In genomic region chr4:88458091-88458740, GRCh38 we compare ENCODE assay signal across 9 cellular contexts. TPM values are rescaled to one million over a fixed set of nuclear protein-coding genes. Genes with fewer than 3 reads are reported as not detected.
DNase-seq lines count a peak whose midpoint lies in the region; ATAC-seq and TF ChIP-seq lines count a peak whose summit lies in the region.
"Had no signal": no experiment of that assay in that cellular context is flagged by ENCODE, and none has a peak within 500 bp of the region (broad histone marks: within the 10 kb centered on the region; RNA-seq: fewer than 3 reads in every experiment).

No MANE protein-coding gene starts in this region.

- CTCF ChIA-PET in activated naive CD4-positive, alpha-beta T cell treated with anti-CD3 and anti-CD28 coated beads, Interleukin-2, amount 10 ng/mL, durations not matched to agents 7 days and 5 days (lab: Charles Lee): interaction anchor here (0.8 kb wide), 1 partner anchor 13 kb away, joined by 3 read pairs; no protein-coding TSS in a partner anchor

- peaks cover 2% of the 10 kb centered on the region for H3K9me3 Mint-ChIP-seq in activated naive CD4-positive, alpha-beta T cell treated with anti-CD3 and anti-CD28 coated beads, Interleukin-2, amount 10 ng/mL, durations not matched to agents 7 days and 5 days
- peaks cover 0 to 6% of the 10 kb centered on the region in 2 donors for H3K9me3 Mint-ChIP-seq in activated naive CD4-positive, alpha-beta T cell treated with anti-CD3 and anti-CD28 coated beads, Interleukin-2, amount 50 U/mL, for 72 hours
- H3K9me3 Mint-ChIP-seq in activated T-helper 2 cell treated with anti-CD3 and anti-CD28 coated beads, Interferon-gamma antibody, Interleukin-2, Interleukin-4, amounts not matched to agents 10 μg/mL and 5 μg/mL and 100 μg/mL, durations not matched to agents 14 hours and 24 hours and 36 hours: peaks cover 4% of the 10 kb centered on the region

- peak overlapping the region; percentile 99 for H3K4me3 Mint-ChIP-seq in activated naive CD4-positive, alpha-beta T cell treated with anti-CD3 and anti-CD28 coated beads, Interleukin-2, amount 10 ng/mL, durations not matched to agents 7 days and 5 days
- peak overlapping the region; percentile 99 for H3K4me3 Mint-ChIP-seq in activated T-helper 2 cell treated with anti-CD3 and anti-CD28 coated beads, Interferon-gamma antibody, Interleukin-2, Interleukin-4, amounts not matched to agents 10 μg/mL and 5 μg/mL and 100 μg/mL, durations not matched to agents 14 hours and 24 hours and 36 hours (ENCODE audit: low read depth)

- H3K9me3 ChIP-seq in transverse colon: no peaks in the 10 kb centered on the region

- intact Hi-C loops in activated T-helper 2 cell treated with anti-CD3 and anti-CD28 coated beads, Interferon-gamma antibody, Interleukin-2, Interleukin-4, amounts not matched to agents 10 μg/mL and 5 μg/mL and 100 μg/mL, durations not matched to agents 14 hours and 24 hours and 36 hours (cut with micrococcal nuclease): loop anchor here (5.0 kb wide), 1 partner anchor 64 kb away; the partner anchor contains the start of gene PYURF
- intact Hi-C loops in transverse colon (cut with DNase I; ENCODE audit: low total_unique reads): loop anchor here (10.0 kb wide), 1 partner anchor 57 kb away; no protein-coding TSS in a partner anchor

- peaks cover 27% of the 10 kb centered on the region for H3K36me3 Mint-ChIP-seq in activated naive CD4-positive, alpha-beta T cell treated with anti-CD3 and anti-CD28 coated beads, Interleukin-2, amount 10 ng/mL, durations not matched to agents 7 days and 5 days
- H3K36me3 Mint-ChIP-seq in activated naive CD4-positive, alpha-beta T cell treated with anti-CD3 and anti-CD28 coated beads, Interleukin-2, amount 50 U/mL, for 72 hours: peaks cover 12 to 14% of the 10 kb centered on the region in 2 donors
- peaks cover 22% of the 10 kb centered on the region for H3K36me3 Mint-ChIP-seq in activated T-helper 2 cell treated with anti-CD3 and anti-CD28 coated beads, Interferon-gamma antibody, Interleukin-2, Interleukin-4, amounts not matched to agents 10 μg/mL and 5 μg/mL and 100 μg/mL, durations not matched to agents 14 hours and 24 hours and 36 hours (ENCODE audit: low read depth)

- TF ChIP-seq POLR2A in transverse colon (IDR thresholded peaks at IDR 0.05): no peak

- H3K4me3 ChIP-seq in transverse colon: peak overlapping the region in 2 of 4 donors; percentile 49 to 73

- WGBS in transverse colon (ENCODE audit: low coverage in 1 of 2), 2 donors: 43 to 50% methylated on average over 8 of the region's 8 CpGs

- DNase-seq in activated naive CD4-positive, alpha-beta T cell treated with anti-CD3 and anti-CD28 coated beads, Interleukin-2, amount 10 ng/mL, durations not matched to agents 7 days and 5 days: no peak
- no peak for DNase-seq in activated naive CD4-positive, alpha-beta T cell treated with anti-CD3 and anti-CD28 coated beads, Interleukin-2, amount 50 U/mL, for 72 hours (ENCODE audit: low spot score in 2 of 2)
- DNase-seq in activated T-helper 2 cell treated with anti-CD3 and anti-CD28 coated beads, Interferon-gamma antibody, Interleukin-2, Interleukin-4, amounts not matched to agents 10 μg/mL and 5 μg/mL and 100 μg/mL, durations not matched to agents 14 hours and 24 hours and 36 hours (ENCODE audit: low spot score): no peak
- DNase-seq in medulla oblongata (ENCODE audit: extremely low spot score) (peak; percentile 37), transverse colon (no peak), C1 segment of cervical spinal cord (lab: John Stamatoyannopoulos, UW) (no peak)
- DNase-seq: NCI-H1048 had no signal

- peaks cover 0 to 13% (median 8%) of the 10 kb centered on the region in 4 donors for H3K4me1 ChIP-seq in transverse colon

- TF ChIP-seq EP300 in transverse colon (IDR thresholded peaks at IDR 0.05; ENCODE audit: low read depth): no peak

- H3K36me3 ChIP-seq in transverse colon: peaks cover 0 to 9% (median 0%) of the 10 kb centered on the region in 4 donors

- in situ Hi-C loops in transverse colon (cut with MboI; ENCODE audit: low pct_ligation_motif_present in 1 of 4, low pct_unique_long_range_greater_than_20kb in 1 of 4, low sequenced_read_pairs in 3 of 4): no loop called here

- peak overlapping the region; percentile 82 for H3K27ac Mint-ChIP-seq in activated naive CD4-positive, alpha-beta T cell treated with anti-CD3 and anti-CD28 coated beads, Interleukin-2, amount 10 ng/mL, durations not matched to agents 7 days and 5 days
- peak overlapping the region in 1 of 2 donors; percentile 95 for H3K27ac Mint-ChIP-seq in activated naive CD4-positive, alpha-beta T cell treated with anti-CD3 and anti-CD28 coated beads, Interleukin-2, amount 50 U/mL, for 72 hours
- peak overlapping the region; percentile 47 for H3K27ac Mint-ChIP-seq in activated T-helper 2 cell treated with anti-CD3 and anti-CD28 coated beads, Interferon-gamma antibody, Interleukin-2, Interleukin-4, amounts not matched to agents 10 μg/mL and 5 μg/mL and 100 μg/mL, durations not matched to agents 14 hours and 24 hours and 36 hours

- H3K27ac ChIP-seq in transverse colon: peak overlapping the region in 3 of 4 donors; percentile 85 to 86 (median 85)

- ATAC-seq in activated naive CD4-positive, alpha-beta T cell treated with anti-CD3 and anti-CD28 coated beads, Interleukin-2, amount 50 U/mL, for 72 hours: no peak
- ATAC-seq in HG02642 (IDR thresholded peaks at IDR 0.05; ENCODE audit: poor library complexity, unreplicated experiment): no peak
- no peak for ATAC-seq in GM21447 (IDR thresholded peaks at IDR 0.05; ENCODE audit: unreplicated experiment)

- no peak for TF ChIP-seq CTCF in transverse colon (IDR thresholded peaks at IDR 0.05)

- peaks cover 11% of the 10 kb centered on the region for H3K27me3 ChIP-seq in transverse colon

- peaks cover 48% of the 10 kb centered on the region for H3K4me1 Mint-ChIP-seq in activated naive CD4-positive, alpha-beta T cell treated with anti-CD3 and anti-CD28 coated beads, Interleukin-2, amount 10 ng/mL, durations not matched to agents 7 days and 5 days
- peaks cover 30% of the 10 kb centered on the region for H3K4me1 Mint-ChIP-seq in activated T-helper 2 cell treated with anti-CD3 and anti-CD28 coated beads, Interferon-gamma antibody, Interleukin-2, Interleukin-4, amounts not matched to agents 10 μg/mL and 5 μg/mL and 100 μg/mL, durations not matched to agents 14 hours and 24 hours and 36 hours (ENCODE audit: low read depth)

- H3K27me3 Mint-ChIP-seq in activated naive CD4-positive, alpha-beta T cell treated with anti-CD3 and anti-CD28 coated beads, Interleukin-2, amount 10 ng/mL, durations not matched to agents 7 days and 5 days: peaks cover 14% of the 10 kb centered on the region
- H3K27me3 Mint-ChIP-seq in activated T-helper 2 cell treated with anti-CD3 and anti-CD28 coated beads, Interferon-gamma antibody, Interleukin-2, Interleukin-4, amounts not matched to agents 10 μg/mL and 5 μg/mL and 100 μg/mL, durations not matched to agents 14 hours and 24 hours and 36 hours (ENCODE audit: low read depth): peaks cover 5% of the 10 kb centered on the region

RNA-seq across cellular contexts. Expression of gene HERC5, which starts 1.3 kb away (rescaled TPM):
- total RNA-seq in activated naive CD4-positive, alpha-beta T cell treated with anti-CD3 and anti-CD28 coated beads, Interleukin-2, amount 50 U/mL, for 72 hours: 10 to 100 TPM; 24.8 to 38.9 TPM
- 8.4 and 10.2 TPM in 2 replicates for total RNA-seq in activated T-helper 2 cell treated with anti-CD3 and anti-CD28 coated beads, Interferon-gamma antibody, Interleukin-2, Interleukin-4, amounts not matched to agents 10 μg/mL and 5 μg/mL and 100 μg/mL, durations not matched to agents 14 hours and 24 hours and 36 hours
- 1 to 10 TPM in 3 of 4 donors, not detected in 1; 1.5 to 4.0 (median 1.5) TPM for total RNA-seq in transverse colon
